In genomic region chr13:33123066-33123940, GRCh38 we compare ENCODE assay signal across 11 cellular contexts.
DNase-seq lines count a peak whose midpoint lies in the region; ATAC-seq and TF ChIP-seq lines count a peak whose summit lies in the region.
"Had no signal": no experiment of that assay in that cellular context is flagged by ENCODE, and none has a peak within 500 bp of the region (broad histone marks: within the 10 kb centered on the region; RNA-seq: fewer than 3 reads in every experiment).

No MANE protein-coding gene starts in this region.

- H3K9me3 ChIP-seq in adrenal gland (replicated peaks in 1 of 3) (no peaks in the 10 kb centered on the region), upper lobe of left lung (no peaks in the 10 kb centered on the region)
- no peaks in the 10 kb centered on the region for H3K9me3 ChIP-seq in CD8-positive, alpha-beta memory T cell (ENCODE audit: low read length)

- 69 to 75% (median 74%) methylated on average over 9 of the region's 9 CpGs for WGBS in adrenal gland, 4 donors
- WGBS in upper lobe of left lung, 2 donors: 57 to 62% methylated on average over 9 of the region's 9 CpGs

- H3K27me3 ChIP-seq in adrenal gland (no peaks in the 10 kb centered on the region), upper lobe of left lung (no peaks in the 10 kb centered on the region)
- H3K27me3 ChIP-seq in CD8-positive, alpha-beta memory T cell (ENCODE audit: insufficient read depth, low read length, poor library complexity, severe bottlenecking): no peaks in the 10 kb centered on the region

- TF ChIP-seq CTCF in adrenal gland (IDR thresholded peaks at IDR 0.05) (no peak), upper lobe of left lung (IDR thresholded peaks at IDR 0.05) (no peak), GM20000 (IDR thresholded peaks at IDR 0.05; ENCODE audit: extremely low read depth, missing control alignments) (no peak)

- no peaks in the 10 kb centered on the region for H3K36me3 Mint-ChIP-seq in CD8-positive, alpha-beta memory T cell

- POLR2A ChIA-PET in CD8-positive, alpha-beta memory T cell (lab: Charles Lee): no interaction called here

- H3K4me3 ChIP-seq in adrenal gland (no peak overlapping the region), upper lobe of left lung (no peak overlapping the region)
- H3K4me3 ChIP-seq in CD8-positive, alpha-beta memory T cell (ENCODE audit: low read length): no peak overlapping the region

- H3K36me3 ChIP-seq in adrenal gland (replicated peaks in 1 of 2) (peaks cover 0 to 2% of the 10 kb centered on the region in 2 donors), upper lobe of left lung (peaks cover 0 to 56% (median 10%) of the 10 kb centered on the region in 4 donors)
- no peaks in the 10 kb centered on the region for H3K36me3 ChIP-seq in CD8-positive, alpha-beta memory T cell (ENCODE audit: insufficient read depth, low read length)

- H3K4me3 Mint-ChIP-seq in CD8-positive, alpha-beta memory T cell: no peak overlapping the region

- H3K4me1 ChIP-seq in adrenal gland (replicated peaks in 1 of 2) (peaks cover 40 to 70% of the 10 kb centered on the region in 2 donors), upper lobe of left lung (peaks cover 49 to 61% (median 56%) of the 10 kb centered on the region in 4 donors)
- H3K4me1 ChIP-seq in CD8-positive, alpha-beta memory T cell (ENCODE audit: insufficient read depth, low read length): no peaks in the 10 kb centered on the region

- no peaks in the 10 kb centered on the region for H3K4me1 Mint-ChIP-seq in CD8-positive, alpha-beta memory T cell

- H3K9me3 Mint-ChIP-seq in CD8-positive, alpha-beta memory T cell: no peaks in the 10 kb centered on the region

- H3K27ac ChIP-seq in adrenal gland: peak overlapping the region in 3 of 5 donors; percentile 31 to 88 (median 83)
- peak overlapping the region; percentile 57 to 83 (median 64) for H3K27ac ChIP-seq in upper lobe of left lung
- H3K27ac ChIP-seq in CD8-positive, alpha-beta memory T cell (ENCODE audit: low read depth, low read length): no peak overlapping the region

- DNase-seq in NCI-H1436 (lab: John Stamatoyannopoulos, UW): peak; percentile 10
- no peak for DNase-seq in NCI-H1436 treated with DMSO at 0.1 percent for 48 hours (lab: John Stamatoyannopoulos, UW)
- peak in 6 of 7 donors; percentile 43 to 73 (median 56) for DNase-seq in adrenal gland
- DNase-seq in left colon: peak in 1 of 2 donors; percentile 20
- peak in 1 of 2 donors; percentile 52 for DNase-seq in upper lobe of left lung
- DNase-seq in CD8-positive, alpha-beta memory T cell: no peak
- no peak for DNase-seq in amniotic stem cell (lab: John Stamatoyannopoulos, UW)
- no peak for DNase-seq in GM20000 (ENCODE audit: low spot score)
- DNase-seq: ACHN; activated CD8-positive, alpha-beta memory T cell treated with anti-CD3 and anti-CD28 coated beads, Interleukin-2, amount 50 U/mL, for 48 hours; NCI-H1105 treated with DMSO at 0.1 percent for 48 hours had no signal

- no peak overlapping the region for H3K27ac Mint-ChIP-seq in CD8-positive, alpha-beta memory T cell

- no peak for TF ChIP-seq EP300 in upper lobe of left lung (IDR thresholded peaks at IDR 0.05)

- TF ChIP-seq POLR2A in adrenal gland (IDR thresholded peaks at IDR 0.05) (no peak), upper lobe of left lung (IDR thresholded peaks at IDR 0.05) (peak in 1 of 4 donors; percentile 21)

- H3K27me3 Mint-ChIP-seq in CD8-positive, alpha-beta memory T cell: peaks cover 4 to 5% of the 10 kb centered on the region in 2 donors

- intact Hi-C loops in adrenal gland (cut with DNase I): no loop called here
- intact Hi-C loops in left colon (cut with DNase I, micrococcal nuclease): no loop called here

- CTCF ChIA-PET in CD8-positive, alpha-beta memory T cell (lab: Charles Lee): no interaction called here

- ATAC-seq in left colon: peak; percentile 22
- peak in 1 of 2 donors; percentile 65 for ATAC-seq in upper lobe of left lung (ENCODE audit: low FRiP score in 2 of 2)

Comparison
In these comparisons a context has a peak if more than half of its experiments do, and no peak if none do; other contexts are left out.
1. DNase-seq: peak in NCI-H1436 (single experiment) and adrenal gland (6 of 7); none in NCI-H1436 treated with DMSO at 0.1 percent for 48 hours (single experiment), CD8-positive, alpha-beta memory T cell (0 of 5), amniotic stem cell (single experiment) and GM20000 (single experiment).